ENCODE assay signal across 16 cellular contexts in genomic region chr17:45271603-45272002, GRCh38. TPM values are rescaled to one million over a fixed set of nuclear protein-coding genes. Genes with fewer than 3 reads are reported as not detected.
DNase-seq lines count a peak whose midpoint lies in the region; ATAC-seq, FAIRE-seq and TF ChIP-seq lines count a peak whose summit lies in the region.
"Had no signal": no experiment of that assay in that cellular context is flagged by ENCODE, and none has a peak within 500 bp of the region (broad histone marks: within the 10 kb centered on the region; RNA-seq: fewer than 3 reads in every experiment).

No MANE protein-coding gene starts in this region.

- H3K9me3 ChIP-seq in small intestine (ENCODE audit: control insufficient read depth, low read depth) = no peaks in the 10 kb centered on the region

- peaks cover 8 to 28% of the 10 kb centered on the region in 2 donors for H3K36me3 Mint-ChIP-seq in activated T-cell treated with anti-CD3 and anti-CD28 coated beads, Interleukin-2, amount 50 U/mL, for 72 hours (ENCODE audit: insufficient read depth in 2 of 2)
- H3K36me3 Mint-ChIP-seq in activated T-helper 1 cell treated with anti-CD3 and anti-CD28 coated beads, Interleukin-12 subunit alpha, Interleukin-12 subunit beta, Interleukin-2, Interleukin-4 antibody, amounts not matched to agents 30 ng/mL and 10 ng/mL and 1 ng/mL, durations not matched to agents 14 hours and 24 hours and 36 hours (ENCODE audit: low read depth) = peaks cover 50% of the 10 kb centered on the region
- H3K36me3 Mint-ChIP-seq in naive thymus-derived CD8-positive, alpha-beta T cell = peaks cover 0 to 69% (median 8%) of the 10 kb centered on the region in 3 donors

- FAIRE-seq in small intestine (lab: Jason Lieb, UNC) = no peak
- FAIRE-seq: A204.1 had no signal

- intact Hi-C loops in activated T-helper 1 cell treated with anti-CD3 and anti-CD28 coated beads, Interleukin-12 subunit alpha, Interleukin-12 subunit beta, Interleukin-2, Interleukin-4 antibody, amounts not matched to agents 30 ng/mL and 10 ng/mL and 1 ng/mL, durations not matched to agents 14 hours and 24 hours and 36 hours (cut with micrococcal nuclease) = loop anchor here (2.0 kb wide), 2 partner anchors 25 to 45 kb away; no protein-coding TSS in a partner anchor

- no peak for DNase-seq in activated T-cell treated with anti-CD3 and anti-CD28 coated beads, Interleukin-2, amount 50 U/mL, for 72 hours
- DNase-seq in activated T-cell treated with anti-CD3 and anti-CD28 coated beads, Interleukin-2, amount 50 U/mL, for 1 hour = no peak
- no peak for DNase-seq in RWPE1 (ENCODE audit: low spot score)
- no peak for DNase-seq in activated T-helper 1 cell treated with anti-CD3 and anti-CD28 coated beads, Interleukin-12 subunit alpha, Interleukin-12 subunit beta, Interleukin-2, Interleukin-4 antibody, amounts not matched to agents 30 ng/mL and 10 ng/mL and 1 ng/mL, durations not matched to agents 14 hours and 24 hours and 36 hours (ENCODE audit: low spot score)
- peak; percentile 55 for DNase-seq in small intestine
- no peak for DNase-seq in naive thymus-derived CD8-positive, alpha-beta T cell
- no peak for DNase-seq in activated gamma-delta T cell (lab: John Stamatoyannopoulos, UW)
- DNase-seq: C1 segment of cervical spinal cord, DMS 273 treated with DMSO at 0.1 percent for 48 hours, HCEC 1CT, HFFc6 had no signal

- POLR2A ChIA-PET in RWPE1 (lab: Yijun Ruan, JAX; ENCODE audit: low non-redundant PET) = no interaction called here
- POLR2A ChIA-PET in naive thymus-derived CD8-positive, alpha-beta T cell (lab: Charles Lee) = interaction anchor here (1.3 to 47.5 kb wide), 2 partner anchors 40 to 50 kb away, joined by 3 to 1514 read pairs; partner anchors contain the start of gene FMNL1

- CTCF ChIA-PET in RWPE1 (lab: Yijun Ruan, JAX) = interaction anchor here (0.6 to 2.2 kb wide), 4 partner anchors 12 to 53 kb away, joined by 3 to 5 read pairs (median 4); no protein-coding TSS in a partner anchor

- 56 to 77% (median 67%) methylated on average over 3 of the region's 3 CpGs for WGBS in small intestine, 3 donors

- H3K36me3 ChIP-seq in small intestine (ENCODE audit: control insufficient read depth in 2 of 2, insufficient read depth in 2 of 2, low read length in 2 of 2) = peaks cover 18 to 30% of the 10 kb centered on the region in 2 donors

- H3K27me3 ChIP-seq in small intestine (ENCODE audit: control insufficient read depth in 2 of 2, insufficient read depth in 2 of 2, low read length in 2 of 2) = no peaks in the 10 kb centered on the region

- peak overlapping the region; percentile 63 for H3K27ac Mint-ChIP-seq in activated T-cell treated with anti-CD3 and anti-CD28 coated beads, Interleukin-2, amount 50 U/mL, for 72 hours
- peak overlapping the region; percentile 52 for H3K27ac Mint-ChIP-seq in activated T-helper 1 cell treated with anti-CD3 and anti-CD28 coated beads, Interleukin-12 subunit alpha, Interleukin-12 subunit beta, Interleukin-2, Interleukin-4 antibody, amounts not matched to agents 30 ng/mL and 10 ng/mL and 1 ng/mL, durations not matched to agents 14 hours and 24 hours and 36 hours
- peak overlapping the region in 3 of 10 donors; percentile 32 to 58 (median 37) for H3K27ac Mint-ChIP-seq in naive thymus-derived CD8-positive, alpha-beta T cell
- H3K27ac Mint-ChIP-seq: B cell; CD4-positive, alpha-beta T cell; HFFc6 had no signal

- TF ChIP-seq CTCF in RWPE1 (conservative IDR thresholded peaks at IDR 0.05; ENCODE audit: low read depth) = no peak

- H3K9me3 Mint-ChIP-seq in activated T-cell treated with anti-CD3 and anti-CD28 coated beads, Interleukin-2, amount 50 U/mL, for 72 hours = no peaks in the 10 kb centered on the region
- no peaks in the 10 kb centered on the region for H3K9me3 Mint-ChIP-seq in activated T-helper 1 cell treated with anti-CD3 and anti-CD28 coated beads, Interleukin-12 subunit alpha, Interleukin-12 subunit beta, Interleukin-2, Interleukin-4 antibody, amounts not matched to agents 30 ng/mL and 10 ng/mL and 1 ng/mL, durations not matched to agents 14 hours and 24 hours and 36 hours
- no peaks in the 10 kb centered on the region for H3K9me3 Mint-ChIP-seq in naive thymus-derived CD8-positive, alpha-beta T cell
- H3K9me3 Mint-ChIP-seq: CD4-positive, alpha-beta T cell; HFFc6 had no signal

- no peak overlapping the region for H3K4me3 ChIP-seq in small intestine (ENCODE audit: low read depth in 1 of 2, low read length in 2 of 2)

- H3K27ac ChIP-seq in RWPE1 (peak overlapping the region; percentile 29), small intestine (ENCODE audit: low read depth in 1 of 2, low read length in 1 of 2) (no peak overlapping the region)
- H3K27ac ChIP-seq: HL-60 had no signal

- ATAC-seq in activated T-cell treated with anti-CD3 and anti-CD28 coated beads, Interleukin-2, amount 50 U/mL, for 72 hours (replicated peaks in 1 of 2) = no peak
- no peak for ATAC-seq in naive thymus-derived CD8-positive, alpha-beta T cell

- peaks cover 28% of the 10 kb centered on the region for H3K4me1 Mint-ChIP-seq in activated T-cell treated with anti-CD3 and anti-CD28 coated beads, Interleukin-2, amount 50 U/mL, for 72 hours (ENCODE audit: low read depth)
- peaks cover 20% of the 10 kb centered on the region for H3K4me1 Mint-ChIP-seq in activated T-helper 1 cell treated with anti-CD3 and anti-CD28 coated beads, Interleukin-12 subunit alpha, Interleukin-12 subunit beta, Interleukin-2, Interleukin-4 antibody, amounts not matched to agents 30 ng/mL and 10 ng/mL and 1 ng/mL, durations not matched to agents 14 hours and 24 hours and 36 hours (ENCODE audit: low read depth)
- H3K4me1 Mint-ChIP-seq in naive thymus-derived CD8-positive, alpha-beta T cell = peaks cover 0 to 8% (median 3%) of the 10 kb centered on the region in 4 donors
- H3K4me1 Mint-ChIP-seq: B cell had no signal

- H3K4me1 ChIP-seq in small intestine (ENCODE audit: control insufficient read depth in 2 of 2, insufficient read depth in 1 of 2, low read depth in 1 of 2, low read length in 1 of 2) = peaks cover 0 to 3% of the 10 kb centered on the region in 2 donors

- H3K27me3 Mint-ChIP-seq in activated T-cell treated with anti-CD3 and anti-CD28 coated beads, Interleukin-2, amount 50 U/mL, for 72 hours (ENCODE audit: low read depth) = no peaks in the 10 kb centered on the region
- H3K27me3 Mint-ChIP-seq in activated T-helper 1 cell treated with anti-CD3 and anti-CD28 coated beads, Interleukin-12 subunit alpha, Interleukin-12 subunit beta, Interleukin-2, Interleukin-4 antibody, amounts not matched to agents 30 ng/mL and 10 ng/mL and 1 ng/mL, durations not matched to agents 14 hours and 24 hours and 36 hours (ENCODE audit: insufficient read depth) = no peaks in the 10 kb centered on the region
- no peaks in the 10 kb centered on the region for H3K27me3 Mint-ChIP-seq in naive thymus-derived CD8-positive, alpha-beta T cell
- H3K27me3 Mint-ChIP-seq: B cell; CD4-positive, alpha-beta T cell had no signal

- H3K4me3 Mint-ChIP-seq in activated T-cell treated with anti-CD3 and anti-CD28 coated beads, Interleukin-2, amount 50 U/mL, for 72 hours = no peak overlapping the region
- no peak overlapping the region for H3K4me3 Mint-ChIP-seq in activated T-helper 1 cell treated with anti-CD3 and anti-CD28 coated beads, Interleukin-12 subunit alpha, Interleukin-12 subunit beta, Interleukin-2, Interleukin-4 antibody, amounts not matched to agents 30 ng/mL and 10 ng/mL and 1 ng/mL, durations not matched to agents 14 hours and 24 hours and 36 hours
- H3K4me3 Mint-ChIP-seq in naive thymus-derived CD8-positive, alpha-beta T cell = no peak overlapping the region
- H3K4me3 Mint-ChIP-seq: B cell; CD4-positive, alpha-beta T cell; HFFc6 had no signal

RNA-seq across cellular contexts. Expression of gene SPATA32, which starts 9.7 kb away (rescaled TPM):
- total RNA-seq in activated T-cell treated with anti-CD3 and anti-CD28 coated beads, Interleukin-2, amount 50 U/mL, for 72 hours = 1 to 10 TPM; 1.4 to 1.7 TPM
- total RNA-seq in activated T-helper 1 cell treated with anti-CD3 and anti-CD28 coated beads, Interleukin-12 subunit alpha, Interleukin-12 subunit beta, Interleukin-2, Interleukin-4 antibody, amounts not matched to agents 30 ng/mL and 10 ng/mL and 1 ng/mL, durations not matched to agents 14 hours and 24 hours and 36 hours = 0.44 and 0.56 TPM in 2 replicates
- polyA plus RNA-seq in small intestine = under 1 TPM in 1 of 3 donors, not detected in 2; 0.04 TPM
- under 1 TPM; 0.47 to 0.75 TPM for total RNA-seq in naive thymus-derived CD8-positive, alpha-beta T cell
- polyA plus RNA-seq in naive thymus-derived CD8-positive, alpha-beta T cell = under 1 TPM; 0.30 to 0.81 (median 0.44) TPM
- total RNA-seq: Daoy had no signal

RNA-seq across cellular contexts. Expression of gene MAP3K14, which starts 45.2 kb away (rescaled TPM):
- 10 to 100 TPM; 71.8 to 78.0 TPM for total RNA-seq in activated T-cell treated with anti-CD3 and anti-CD28 coated beads, Interleukin-2, amount 50 U/mL, for 72 hours
- 64.4 and 64.7 TPM in 2 replicates for total RNA-seq in activated T-helper 1 cell treated with anti-CD3 and anti-CD28 coated beads, Interleukin-12 subunit alpha, Interleukin-12 subunit beta, Interleukin-2, Interleukin-4 antibody, amounts not matched to agents 30 ng/mL and 10 ng/mL and 1 ng/mL, durations not matched to agents 14 hours and 24 hours and 36 hours
- polyA plus RNA-seq in small intestine = 10 to 100 TPM; 10.8 to 19.2 (median 11.3) TPM
- total RNA-seq in naive thymus-derived CD8-positive, alpha-beta T cell = 10 to 100 TPM; 37.6 to 37.8 TPM
- polyA plus RNA-seq in naive thymus-derived CD8-positive, alpha-beta T cell = 1 to 10 TPM in 2 of 3 donors, under 1 TPM in 1; 0.73 to 7.2 (median 1.8) TPM

RNA-seq across cellular contexts. Expression of gene FMNL1, which starts 49.9 kb away (rescaled TPM):
- total RNA-seq in activated T-cell treated with anti-CD3 and anti-CD28 coated beads, Interleukin-2, amount 50 U/mL, for 72 hours = 100 to 1,000 TPM; 559 to 689 TPM
- 363 and 374 TPM in 2 replicates for total RNA-seq in activated T-helper 1 cell treated with anti-CD3 and anti-CD28 coated beads, Interleukin-12 subunit alpha, Interleukin-12 subunit beta, Interleukin-2, Interleukin-4 antibody, amounts not matched to agents 30 ng/mL and 10 ng/mL and 1 ng/mL, durations not matched to agents 14 hours and 24 hours and 36 hours
- 10 to 100 TPM in 1 of 3 donors, 1 to 10 TPM in 2; 3.1 to 15.4 (median 8.3) TPM for polyA plus RNA-seq in small intestine
- total RNA-seq in naive thymus-derived CD8-positive, alpha-beta T cell = 100 to 1,000 TPM; 383 to 394 TPM
- polyA plus RNA-seq in naive thymus-derived CD8-positive, alpha-beta T cell = 10 to 100 TPM; 18.0 to 35.5 (median 21.5) TPM
